ENCODE assay signal across 13 cellular contexts in the genomic region with DNA sequence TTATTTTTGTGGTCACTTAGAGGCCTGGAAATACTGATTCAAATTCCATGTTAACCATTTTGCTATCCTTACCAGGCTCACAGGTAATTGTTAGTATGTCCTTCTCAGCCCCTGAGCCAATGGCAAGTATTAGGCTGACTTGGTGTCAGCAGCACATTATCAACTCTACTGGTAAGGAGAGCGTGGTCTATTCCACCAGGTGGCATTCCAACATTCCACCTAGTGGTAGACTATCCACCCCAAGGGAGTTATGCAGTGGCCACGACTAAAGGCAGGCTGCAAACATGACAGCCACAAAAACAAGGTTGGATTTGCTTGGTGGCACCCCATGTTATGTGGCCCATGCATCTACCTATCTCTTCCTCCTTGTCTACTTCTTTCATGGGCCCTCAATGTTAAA. TPM values are rescaled to one million over a fixed set of nuclear protein-coding genes. Genes with fewer than 3 reads are reported as not detected.
DNase-seq lines count a peak whose midpoint lies in the region; ATAC-seq, FAIRE-seq and TF ChIP-seq lines count a peak whose summit lies in the region.
"Had no signal": no experiment of that assay in that cellular context is flagged by ENCODE, and none has a peak within 500 bp of the region (broad histone marks: within the 10 kb centered on the region; RNA-seq: fewer than 3 reads in every experiment).

No MANE protein-coding gene starts in this region.

- no peak overlapping the region for H3K4me3 ChIP-seq in breast epithelium
- H3K4me3 ChIP-seq in OCI-LY1 (ENCODE audit: low read depth, low read length, poor library complexity, severe bottlenecking) = no peak overlapping the region
- no peak overlapping the region for H3K4me3 ChIP-seq in testis

- H3K36me3 ChIP-seq in breast epithelium (no peaks in the 10 kb centered on the region), OCI-LY1 (ENCODE audit: insufficient read depth, low read length) (no peaks in the 10 kb centered on the region), testis (ENCODE audit: low read depth, missing control alignments) (no peaks in the 10 kb centered on the region)

- no peaks in the 10 kb centered on the region for H3K9me3 Mint-ChIP-seq in MCF 10A (ENCODE audit: unreplicated experiment)
- H3K9me3 Mint-ChIP-seq: IgD-negative memory B cell had no signal

- POLR2A ChIA-PET in MCF 10A (lab: Yijun Ruan, JAX) = interaction anchor here (1.0 to 4.0 kb wide), 2 partner anchors 32 to 75 kb away, joined by 3 to 21 read pairs; partner anchors contain the start of gene GCC2

- H3K9ac ChIP-seq in OCI-LY1 (ENCODE audit: low read length) = no peak overlapping the region

- H3K4me3 Mint-ChIP-seq in MCF 10A (ENCODE audit: unreplicated experiment) = no peak overlapping the region
- H3K4me3 Mint-ChIP-seq: IgD-negative memory B cell had no signal

- no peaks in the 10 kb centered on the region for H3K27me3 Mint-ChIP-seq in MCF 10A (ENCODE audit: insufficient read depth, unreplicated experiment)

- H3K79me2 ChIP-seq in OCI-LY1 (ENCODE audit: insufficient read depth, low read length) = no peaks in the 10 kb centered on the region

- TF ChIP-seq CTCF in MCF 10A (IDR thresholded peaks at IDR 0.05; ENCODE audit: unreplicated experiment) (no peak), breast epithelium (IDR thresholded peaks at IDR 0.05) (no peak), OCI-LY1 (IDR thresholded peaks at IDR 0.05; ENCODE audit: low read length) (peak; percentile 30; the same call in 1 of the 2 replicates), testis (IDR thresholded peaks at IDR 0.05) (no peak)

- H4K20me1 ChIP-seq in OCI-LY1 (ENCODE audit: insufficient read depth, low read length) = no peaks in the 10 kb centered on the region

- peaks cover 22% of the 10 kb centered on the region for H3K4me1 Mint-ChIP-seq in MCF 10A (ENCODE audit: insufficient read depth, unreplicated experiment)
- H3K4me1 Mint-ChIP-seq: IgD-negative memory B cell had no signal

- no peaks in the 10 kb centered on the region for H3K4me1 ChIP-seq in breast epithelium
- H3K4me1 ChIP-seq in OCI-LY1 (ENCODE audit: insufficient read depth, low read length, severe bottlenecking) = no peaks in the 10 kb centered on the region
- no peaks in the 10 kb centered on the region for H3K4me1 ChIP-seq in testis

- no peaks in the 10 kb centered on the region for H3K9me2 ChIP-seq in OCI-LY1 (ENCODE audit: low read depth, low read length)

- no peak for TF ChIP-seq POLR2A in breast epithelium (IDR thresholded peaks at IDR 0.05)
- no peak for TF ChIP-seq POLR2A in erythroblast (IDR thresholded peaks at IDR 0.05; ENCODE audit: low read length)
- TF ChIP-seq POLR2A in testis (IDR thresholded peaks at IDR 0.05) = no peak

- intact Hi-C loops in MCF 10A (cut with micrococcal nuclease) (no loop called here), breast epithelium (cut with DNase I; ENCODE audit: low total_unique reads) (no loop called here), testis (cut with DNase I; ENCODE audit: low total_unique reads) (no loop called here)

- no peak overlapping the region for H2AFZ ChIP-seq in OCI-LY1 (ENCODE audit: low read length)

- peak; percentile 42 for DNase-seq in MCF 10A (ENCODE audit: unreplicated experiment)
- no peak for DNase-seq in breast epithelium (ENCODE audit: low spot score in 2 of 2)
- peak; percentile 43 to 54 for DNase-seq in erythroblast (lab: John Stamatoyannopoulos, UW)
- no peak for DNase-seq in urothelium cell line (ENCODE audit: low spot score)
- no peak for DNase-seq in testis
- no peak for DNase-seq in GM19238 (ENCODE audit: insufficient read length, low spot score)
- DNase-seq: activated CD8-positive, alpha-beta memory T cell treated with anti-CD3 and anti-CD28 coated beads for 24 hours; amniotic stem cell; NCI-H524; stimulated activated CD4-positive, alpha-beta T cell treated with anti-CD3 and anti-CD28 coated beads, Interleukin-4, amount 100 ng/mL, for 4 hours had no signal

- 82 to 94% methylated on average over 2 of the region's 2 CpGs for WGBS in testis, 2 donors

- CTCF ChIA-PET in MCF 10A (lab: Yijun Ruan, JAX) = interaction anchor here (1.2 kb wide), 1 partner anchor 158 kb away, joined by 3 read pairs; no protein-coding TSS in a partner anchor

- H3K27ac ChIP-seq in breast epithelium = no peak overlapping the region
- H3K27ac ChIP-seq in OCI-LY1 (ENCODE audit: low read depth, low read length, poor library complexity, severe bottlenecking) = no peak overlapping the region
- no peak overlapping the region for H3K27ac ChIP-seq in testis

- H3K9me3 ChIP-seq in breast epithelium (no peaks in the 10 kb centered on the region), OCI-LY1 (ENCODE audit: low read length) (no peaks in the 10 kb centered on the region), testis (no peaks in the 10 kb centered on the region)

- peak; percentile 84 for FAIRE-seq in urothelium cell line (lab: Jason Lieb, UNC)

- no TSS peak for BruUV-seq in MCF 10A (replicated peaks; lab: Mats Ljungman, UMichigan)

- H3K27me3 ChIP-seq in breast epithelium (no peaks in the 10 kb centered on the region), OCI-LY1 (ENCODE audit: insufficient read depth, low read length) (no peaks in the 10 kb centered on the region), testis (no peaks in the 10 kb centered on the region)

- no peak for ATAC-seq in GM21515 (IDR thresholded peaks at IDR 0.05; ENCODE audit: unreplicated experiment)

- no peaks in the 10 kb centered on the region for H3F3A ChIP-seq in OCI-LY1 (ENCODE audit: insufficient read depth, low read length)

- H3K36me3 Mint-ChIP-seq in MCF 10A (ENCODE audit: insufficient read depth, unreplicated experiment) = no peaks in the 10 kb centered on the region
- H3K36me3 Mint-ChIP-seq: IgD-negative memory B cell had no signal

- H3K27ac Mint-ChIP-seq in MCF 10A (ENCODE audit: low read depth, unreplicated experiment) = no peak overlapping the region
- H3K27ac Mint-ChIP-seq: IgD-negative memory B cell had no signal

- H3K4me2 ChIP-seq in OCI-LY1 (ENCODE audit: low read length) = no peak overlapping the region

RNA-seq across cellular contexts. Expression of gene GCC2, which starts 31.8 kb away (rescaled TPM):
- 29.8 and 39.7 TPM in 2 replicates for total RNA-seq in MCF 10A (2022)
- 10 to 100 TPM; 26.4 to 97.6 (median 63.3) TPM for total RNA-seq in breast epithelium
- 10 to 100 TPM; 42.2 to 59.6 TPM for total RNA-seq in testis
- polyA plus RNA-seq in testis (ENCODE audit: insufficient read depth, low read depth, low replicate concordance) = 5.8 TPM

RNA-seq across cellular contexts. Expression of gene SULT1C4, which starts 39.5 kb away (rescaled TPM):
- total RNA-seq in MCF 10A (2022) (not detected in 2 replicates), breast epithelium (10 to 100 TPM in 1 of 3 donors, 1 to 10 TPM in 2; 1.4 to 19.8 (median 5.9) TPM), testis (1 to 10 TPM in 1 of 2 donors, under 1 TPM in 1; 0.63 to 3.5 TPM)
- 1.1 TPM for polyA plus RNA-seq in testis (ENCODE audit: insufficient read depth, low read depth, low replicate concordance)
- polyA plus RNA-seq: IgD-negative memory B cell had no signal

Comparison
In these comparisons a context has a peak if more than half of its experiments do, and no peak if none do; other contexts are left out.
1. DNase-seq: peak in MCF 10A (single experiment) and erythroblast (2 of 2); none in breast epithelium (0 of 2), urothelium cell line (single experiment), testis (single experiment) and GM19238 (single experiment).